ENCODE assay signal across 8 cellular contexts in genomic region chr11:67301951-67302516, GRCh38. TPM values are rescaled to one million over a fixed set of nuclear protein-coding genes. Genes with fewer than 3 reads are reported as not detected.
DNase-seq lines count a peak whose midpoint lies in the region; ATAC-seq, FAIRE-seq and TF ChIP-seq lines count a peak whose summit lies in the region.

No MANE protein-coding gene starts in this region.

- H3K4me3 Mint-ChIP-seq in neural progenitor cell: peak overlapping the region; percentile 74

- H3K4me1 Mint-ChIP-seq in neural progenitor cell: peaks cover 8% of the 10 kb centered on the region

- H4K20me1 ChIP-seq in fibroblast of lung (ENCODE audit: control insufficient read depth, extremely low read depth, insufficient read depth, low read length): no peaks in the 10 kb centered on the region
- peaks cover 14% of the 10 kb centered on the region for H4K20me1 ChIP-seq in neural progenitor cell (ENCODE audit: low read depth)

- H3K4me1 ChIP-seq in A549: peaks cover 22% of the 10 kb centered on the region; the same call in 2 of the 3 replicates
- peaks cover 15% of the 10 kb centered on the region for H3K4me1 ChIP-seq in SJCRH30
- H3K4me1 ChIP-seq in fibroblast of lung (ENCODE audit: control insufficient read depth, extremely low read depth, insufficient read depth, low read length): peaks cover 9% of the 10 kb centered on the region
- peaks cover 12% of the 10 kb centered on the region for H3K4me1 ChIP-seq in neural progenitor cell

- peaks cover 14% of the 10 kb centered on the region for H3K36me3 Mint-ChIP-seq in neural progenitor cell

- peaks cover 7% of the 10 kb centered on the region for H3K27me3 Mint-ChIP-seq in neural progenitor cell (ENCODE audit: insufficient read depth, low read depth)

- H2AFZ ChIP-seq in fibroblast of lung (ENCODE audit: low read length) (no peak overlapping the region), neural progenitor cell (replicated peaks) (no peak overlapping the region)

- H3K27ac Mint-ChIP-seq in neural progenitor cell: no peak overlapping the region

- CTCF ChIA-PET in A549 (lab: Yijun Ruan, JAX): interaction anchor here (1.1 to 7.1 kb wide), 9 partner anchors 9 to 207 kb away, joined by 4 to 42 read pairs (median 8); partner anchors contain the start of gene ANKRD13D

- no peak for TF ChIP-seq EP300 in A549 (IDR thresholded peaks at IDR 0.05)

- H3K9me3 ChIP-seq in A549: no peaks in the 10 kb centered on the region
- no peaks in the 10 kb centered on the region for H3K9me3 ChIP-seq in SJCRH30 (replicated peaks)
- H3K9me3 ChIP-seq in fibroblast of lung (ENCODE audit: control insufficient read depth, insufficient read depth, low read depth, low read length): no peaks in the 10 kb centered on the region
- no peaks in the 10 kb centered on the region for H3K9me3 ChIP-seq in neural progenitor cell (ENCODE audit: low read depth)

- no peak for TF ChIP-seq RAD21 in A549 (conservative IDR thresholded peaks at IDR 0.05 in 1 of 2, IDR thresholded peaks at IDR 0.05 in 1 of 2)

- POLR2A ChIA-PET in A549 (lab: Yijun Ruan, JAX): interaction anchor here (0.6 to 2.3 kb wide), 3 partner anchors 13 to 177 kb away, joined by 7 to 8 read pairs (median 8); partner anchors contain the start of gene ANKRD13D

- H3K79me2 ChIP-seq in fibroblast of lung (ENCODE audit: control insufficient read depth, insufficient read depth, low read length) (no peaks in the 10 kb centered on the region), neural progenitor cell (ENCODE audit: low read depth) (no peaks in the 10 kb centered on the region)

- TF ChIP-seq CTCF in A549 (IDR thresholded peaks at IDR 0.05) (no peak), fibroblast of lung (conservative IDR thresholded peaks at IDR 0.05 in 1 of 2, IDR thresholded peaks at IDR 0.05 in 1 of 2; ENCODE audit: low read depth in 1 of 2, low read length in 2 of 2) (no peak), neural progenitor cell (IDR thresholded peaks at IDR 0.05) (no peak)

- TF ChIP-seq POLR2A in A549 (IDR thresholded peaks at IDR 0.05; ENCODE audit: low read length): no peak

- peak in 1 of 2 experiments; percentile 59 for DNase-seq in A549 (ENCODE audit: low read depth in 1 of 2, low spot score in 1 of 2)
- peak; percentile 36 for DNase-seq in H4 (ENCODE audit: low spot score)
- peak; percentile 93 to 94 for DNase-seq in SJCRH30
- peak; percentile 32 to 73 for DNase-seq in fibroblast of lung (ENCODE audit: low read depth in 2 of 2)
- peak; percentile 71 for DNase-seq in neural progenitor cell (ENCODE audit: low spot score)

- no peak for FAIRE-seq in A549 (lab: Jason Lieb, UNC)

- H3K27me3 ChIP-seq in SJCRH30: no peaks in the 10 kb centered on the region
- H3K27me3 ChIP-seq in fibroblast of lung (ENCODE audit: control insufficient read depth, insufficient read depth, low read length): no peaks in the 10 kb centered on the region
- peaks cover 16% of the 10 kb centered on the region for H3K27me3 ChIP-seq in neural progenitor cell

- ATAC-seq in A549: peak; percentile 20 to 34; a peak in 5 of 6 replicates
- no peak for ATAC-seq in HG03378 (IDR thresholded peaks at IDR 0.05; ENCODE audit: unreplicated experiment)
- no peak for ATAC-seq in GM21619 (IDR thresholded peaks at IDR 0.05; ENCODE audit: unreplicated experiment)
- no peak for ATAC-seq in HG03460 (IDR thresholded peaks at IDR 0.05; ENCODE audit: unreplicated experiment)

- H3F3A ChIP-seq in neural progenitor cell (ENCODE audit: low read depth): peaks cover 27% of the 10 kb centered on the region

- peak overlapping the region; percentile 94 for H3K4me2 ChIP-seq in A549
- peak overlapping the region; percentile 8 for H3K4me2 ChIP-seq in fibroblast of lung (ENCODE audit: extremely low read depth, insufficient read depth, low read length)
- H3K4me2 ChIP-seq in neural progenitor cell: peak overlapping the region; percentile 91

- WGBS in A549 (ENCODE audit: missing lambda C conversion rate): 59% methylated on average over 15 of the region's 15 CpGs

- peak overlapping the region in 1 of 2 experiments; percentile 94; a peak in 4 of 6 replicates for H3K27ac ChIP-seq in A549
- peak overlapping the region; percentile 38 for H3K27ac ChIP-seq in SJCRH30
- no peak overlapping the region for H3K27ac ChIP-seq in fibroblast of lung (ENCODE audit: insufficient read depth, low read length)
- no peak overlapping the region for H3K27ac ChIP-seq in neural progenitor cell

- no peak overlapping the region for H3K4me3 ChIP-seq in A549
- H3K4me3 ChIP-seq in SJCRH30: no peak overlapping the region
- peak overlapping the region in 1 of 4 experiments; percentile 83 for H3K4me3 ChIP-seq in fibroblast of lung (replicated peaks in 1 of 4; ENCODE audit: control extremely low read depth in 1 of 4, insufficient read depth in 1 of 4, low read depth in 3 of 4, low read length in 4 of 4)
- H3K4me3 ChIP-seq in neural progenitor cell: peak overlapping the region; percentile 65

- H3K36me3 ChIP-seq in SJCRH30 (peaks cover 14% of the 10 kb centered on the region; the same call in 1 of the 2 replicates), fibroblast of lung (ENCODE audit: control insufficient read depth, insufficient read depth, low read length) (peaks cover 11% of the 10 kb centered on the region), neural progenitor cell (no peaks in the 10 kb centered on the region)

- H3K9ac ChIP-seq in fibroblast of lung (ENCODE audit: insufficient read depth, low read length): no peak overlapping the region
- H3K9ac ChIP-seq in neural progenitor cell: no peak overlapping the region

- no peaks in the 10 kb centered on the region for H3K9me3 Mint-ChIP-seq in neural progenitor cell

TF ChIP-seq in A549, 52 proteins besides CTCF, POLR2A, EP300 and RAD21 (continues in another document):
- TF ChIP-seq MAFK (IDR thresholded peaks at IDR 0.05; ENCODE audit: partially characterized antibody): no peak
- no peak for TF ChIP-seq BHLHE40 (IDR thresholded peaks at IDR 0.05; ENCODE audit: low read depth, low read length)

RNA-seq across cellular contexts. Expression of gene SSH3, which starts 1.3 kb away (rescaled TPM):
- polyA plus RNA-seq in A549 (2011; rRNA removed): 13.7 and 13.9 TPM in 2 replicates
- 16.4 and 20.2 TPM in 2 replicates for polyA plus RNA-seq in A549 (2012; cell fraction: cytosol; rRNA removed)
- 66.0 and 81.7 TPM in 2 replicates for polyA plus RNA-seq in A549 (2012; cell fraction: nucleus; rRNA removed)
- polyA plus RNA-seq in A549 (2017; fragmentation: RNase III; extraction: RNeasy Plus Mini Kit Qiagen cat#74134 plus additional on column Dnase treatment): 18.6 to 24.1 TPM (median 23.8 TPM) in 3 replicates
- 11.2 TPM in 2 replicates for polyA minus RNA-seq in A549 (2011; rRNA and poly(A)+ RNA removed)
- 6.5 and 8.5 TPM in 2 replicates for total RNA-seq in H4 (2014; rRNA removed; shearing (Covaris generic))
- total RNA-seq in SJCRH30 (2014; rRNA removed; shearing (Covaris generic)): 2.5 TPM in 2 replicates
- 11.3 and 15.7 TPM in 2 replicates for total RNA-seq in fibroblast of lung
- polyA plus RNA-seq in fibroblast of lung: 6.9 and 7.5 TPM in 2 replicates
- polyA plus RNA-seq in fibroblast of lung (2012): 28.9 and 30.6 TPM in 2 replicates
- 15.6 and 18.8 TPM in 2 replicates for polyA minus RNA-seq in fibroblast of lung (ENCODE audit: low replicate concordance)
- 1.4 and 7.1 TPM in 2 replicates for total RNA-seq in neural progenitor cell (ENCODE audit: low replicate concordance)

RNA-seq across cellular contexts. Expression of gene ANKRD13D, which starts 12.9 kb away (rescaled TPM):
- 15.4 and 17.0 TPM in 2 replicates for polyA plus RNA-seq in A549 (2011; rRNA removed)
- 43.0 and 51.7 TPM in 2 replicates for polyA plus RNA-seq in A549 (2012; cell fraction: cytosol; rRNA removed)
- polyA plus RNA-seq in A549 (2012; cell fraction: nucleus; rRNA removed): 143 and 169 TPM in 2 replicates
- 22.5 to 24.5 TPM (median 24.2 TPM) in 3 replicates for polyA plus RNA-seq in A549 (2017; fragmentation: RNase III; extraction: RNeasy Plus Mini Kit Qiagen cat#74134 plus additional on column Dnase treatment)
- polyA minus RNA-seq in A549 (2011; rRNA and poly(A)+ RNA removed): 20.3 and 34.1 TPM in 2 replicates
- total RNA-seq in H4 (2014; rRNA removed; shearing (Covaris generic)): 5.6 and 6.1 TPM in 2 replicates
- 15.3 and 19.9 TPM in 2 replicates for total RNA-seq in SJCRH30 (2014; rRNA removed; shearing (Covaris generic))
- total RNA-seq in fibroblast of lung: 31.8 and 45.4 TPM in 2 replicates
- polyA plus RNA-seq in fibroblast of lung: 11.5 and 12.9 TPM in 2 replicates
- polyA plus RNA-seq in fibroblast of lung (2012): 12.7 and 16.8 TPM in 2 replicates
- 16.9 and 22.8 TPM in 2 replicates for polyA minus RNA-seq in fibroblast of lung (ENCODE audit: low replicate concordance)
- 21.0 and 29.2 TPM in 2 replicates for total RNA-seq in neural progenitor cell (ENCODE audit: low replicate concordance)

RNA-seq across cellular contexts. Expression of gene GRK2, which starts 35.8 kb away (rescaled TPM):
- polyA plus RNA-seq in A549 (2011; rRNA removed): 20.1 and 20.5 TPM in 2 replicates
- polyA plus RNA-seq in A549 (2012; cell fraction: cytosol; rRNA removed): 45.9 and 64.0 TPM in 2 replicates
- polyA plus RNA-seq in A549 (2012; cell fraction: nucleus; rRNA removed): 135 and 175 TPM in 2 replicates
- polyA plus RNA-seq in A549 (2017; fragmentation: RNase III; extraction: RNeasy Plus Mini Kit Qiagen cat#74134 plus additional on column Dnase treatment): 27.0 to 29.7 TPM (median 29.5 TPM) in 3 replicates
- 64.2 and 65.8 TPM in 2 replicates for polyA minus RNA-seq in A549 (2011; rRNA and poly(A)+ RNA removed)
- 15.2 and 16.3 TPM in 2 replicates for total RNA-seq in H4 (2014; rRNA removed; shearing (Covaris generic))
- 45.2 and 49.7 TPM in 2 replicates for total RNA-seq in SJCRH30 (2014; rRNA removed; shearing (Covaris generic))
- total RNA-seq in fibroblast of lung: 21.6 and 28.9 TPM in 2 replicates
- polyA plus RNA-seq in fibroblast of lung: 20.1 and 26.3 TPM in 2 replicates
- polyA plus RNA-seq in fibroblast of lung (2012): 24.7 and 30.8 TPM in 2 replicates
- 48.4 and 104 TPM in 2 replicates for polyA minus RNA-seq in fibroblast of lung (ENCODE audit: low replicate concordance)
- total RNA-seq in neural progenitor cell (ENCODE audit: low replicate concordance): 30.0 and 54.4 TPM in 2 replicates

RNA-seq across cellular contexts. Expression of gene POLD4, which starts 51.3 kb away (rescaled TPM):
- polyA plus RNA-seq in A549 (2011; rRNA removed) (140 and 157 TPM in 2 replicates), A549 (2017; fragmentation: RNase III; extraction: RNeasy Plus Mini Kit Qiagen cat#74134 plus additional on column Dnase treatment) (131 to 159 TPM (median 148 TPM) in 3 replicates), fibroblast of lung (33.3 and 36.3 TPM in 2 replicates)
- polyA plus RNA-seq in A549 (2012; cell fraction: cytosol; rRNA removed): 213 and 248 TPM in 2 replicates
- polyA plus RNA-seq in A549 (2012; cell fraction: nucleus; rRNA removed): 283 and 303 TPM in 2 replicates
- 45.2 and 61.1 TPM in 2 replicates for polyA minus RNA-seq in A549 (2011; rRNA and poly(A)+ RNA removed)
- 71.6 and 77.4 TPM in 2 replicates for total RNA-seq in H4 (2014; rRNA removed; shearing (Covaris generic))
- 35.4 and 37.5 TPM in 2 replicates for total RNA-seq in SJCRH30 (2014; rRNA removed; shearing (Covaris generic))
- total RNA-seq in fibroblast of lung (28.5 and 32.4 TPM in 2 replicates), neural progenitor cell (ENCODE audit: low replicate concordance) (1.1 and 17.8 TPM in 2 replicates)
- 81.4 and 86.9 TPM in 2 replicates for polyA plus RNA-seq in fibroblast of lung (2012)
- polyA minus RNA-seq in fibroblast of lung (ENCODE audit: low replicate concordance): 12.6 and 12.9 TPM in 2 replicates

Comparison
In these comparisons a context has a peak if more than half of its experiments do, and no peak if none do; other contexts are left out.
1. ATAC-seq: peak in A549 (2 of 2); none in HG03378 (single experiment), GM21619 (single experiment) and HG03460 (single experiment).
2. H3K4me2 ChIP-seq: peak in every context shown above with its lines; median percentile 94 in A549; 91 in neural progenitor cell; 8 in fibroblast of lung.